17 cellular contexts compared by ENCODE assay signal in the genomic region with DNA sequence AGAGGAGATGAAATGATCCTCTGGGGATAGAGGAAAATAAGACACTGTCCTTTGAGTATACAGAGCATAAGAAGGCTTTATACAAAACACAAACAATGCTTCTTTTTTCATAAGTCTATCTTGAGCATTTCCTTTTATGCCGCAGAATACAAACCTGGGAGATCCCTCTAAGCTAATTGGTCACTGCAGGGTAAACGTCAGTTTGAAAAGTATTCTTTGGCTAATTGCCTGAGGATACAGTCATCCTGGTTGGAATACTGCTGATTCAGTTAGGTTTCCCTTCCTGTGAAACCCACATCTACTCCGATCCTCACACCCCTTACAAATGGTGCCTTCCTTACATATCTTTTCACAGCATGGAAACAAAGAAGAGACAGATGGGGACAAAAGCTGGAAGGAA.
A peak's percentile ranks its signal among the peaks of the same experiment; 100 is the strongest.
DNase-seq lines count a peak whose midpoint lies in the region; ATAC-seq lines count a peak whose summit lies in the region.
"Had no signal": no experiment of that assay in that cellular context is flagged by ENCODE, and none has a peak within 500 bp of the region (broad histone marks: within the 10 kb centered on the region; RNA-seq: fewer than 3 reads in every experiment).

No MANE protein-coding gene starts in this region.

- no peak overlapping the region for H3K4me3 ChIP-seq in adipocyte (ENCODE audit: low read length)

- DNase-seq in AG08395 (ENCODE audit: low spot score), result peak; percentile 63
- DNase-seq in HCEC 1CT, result peak; percentile 91
- peak; percentile 74 for DNase-seq in adipocyte (ENCODE audit: low read depth)
- peak; percentile 45 for DNase-seq in foreskin melanocyte
- DNase-seq in NCI-H345 (lab: John Stamatoyannopoulos, UW), result no peak
- no peak for DNase-seq in central memory CD4-positive, alpha-beta T cell
- no peak for DNase-seq in NCI-H1694 treated with DMSO at 0.1 percent for 48 hours (lab: John Stamatoyannopoulos, UW)
- DNase-seq: activated naive CD4-positive, alpha-beta T cell; BE2C; erythroblast; GOT3; Kasumi-1; NCI-H187 treated with DMSO at 0.1 percent for 48 hours; stimulated activated CD8-positive, alpha-beta memory T cell treated with anti-CD3 and anti-CD28 coated beads, Interleukin-4, amount 100 ng/mL, for 48 hours had no signal

- H3K36me3 ChIP-seq in adipocyte (ENCODE audit: control insufficient read depth, insufficient read depth, low read length, severe bottlenecking), result peaks cover 9% of the 10 kb centered on the region
- H3K36me3 ChIP-seq: BE2C had no signal

- no peak for ATAC-seq in GM19452 (IDR thresholded peaks at IDR 0.05; ENCODE audit: unreplicated experiment)
- ATAC-seq: WTC11 had no signal

- H3K27me3 ChIP-seq in adipocyte (replicated peaks; ENCODE audit: control insufficient read depth, insufficient read depth, low read length), result no peaks in the 10 kb centered on the region

- no peaks in the 10 kb centered on the region for H3K9me3 ChIP-seq in adipocyte (ENCODE audit: control insufficient read depth, low read length)
- H3K9me3 ChIP-seq: BE2C had no signal

- peaks cover 7% of the 10 kb centered on the region for H3K4me1 ChIP-seq in adipocyte (ENCODE audit: control insufficient read depth, insufficient read depth, low read length)
- H3K4me1 ChIP-seq: BE2C, parathyroid adenoma had no signal

- no peak overlapping the region for H3K9ac ChIP-seq in adipocyte (ENCODE audit: low read length)
- H3K9ac ChIP-seq: parathyroid adenoma had no signal

Comparison
In these comparisons a context has a peak if more than half of its experiments do, and no peak if none do; other contexts are left out.
1. DNase-seq: peak in AG08395 (single experiment), HCEC 1CT (single experiment), adipocyte (single experiment) and foreskin melanocyte (single experiment); none in NCI-H345 (single experiment), central memory CD4-positive, alpha-beta T cell (single experiment) and NCI-H1694 treated with DMSO at 0.1 percent for 48 hours (single experiment).